20 cellular contexts compared by ENCODE assay signal in the genomic region with DNA sequence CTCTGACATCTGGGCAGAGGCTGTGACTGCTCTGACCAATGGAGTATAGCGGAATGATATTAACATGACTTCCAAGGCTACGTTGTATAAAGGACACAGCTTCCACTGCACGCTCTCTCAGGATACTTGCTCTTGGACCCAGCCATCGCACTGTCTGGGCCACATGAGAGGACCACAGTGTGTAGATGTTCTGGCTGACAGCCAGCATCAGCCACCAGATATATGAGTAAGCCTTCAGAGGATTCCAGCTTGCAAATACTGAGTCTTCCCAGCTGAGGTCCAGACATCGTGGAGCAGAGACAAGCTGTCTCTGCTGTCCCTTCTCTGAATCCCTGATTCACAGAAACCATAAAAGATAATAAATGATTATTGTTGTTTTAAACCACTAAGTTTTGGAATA.
DNase-seq lines count a peak whose midpoint lies in the region; ATAC-seq, FAIRE-seq and TF ChIP-seq lines count a peak whose summit lies in the region.
"Had no signal": no experiment of that assay in that cellular context is flagged by ENCODE, and none has a peak within 500 bp of the region (broad histone marks: within the 10 kb centered on the region; RNA-seq: fewer than 3 reads in every experiment).

No MANE protein-coding gene starts in this region.

- H3K4me3 Mint-ChIP-seq in nephron = no peak overlapping the region
- H3K4me3 Mint-ChIP-seq: nephron progenitor cell had no signal

- FAIRE-seq in bronchial epithelial cell (lab: Jason Lieb, UNC) (peak; percentile 58), GM12892 (lab: Jason Lieb, UNC) (no peak)
- FAIRE-seq: endometrium had no signal

- TF ChIP-seq CTCF in bronchial epithelial cell (IDR thresholded peaks at IDR 0.05; ENCODE audit: insufficient read depth, low read length, severe bottlenecking) = no peak
- no peak for TF ChIP-seq CTCF in nephron (IDR thresholded peaks at IDR 0.05; ENCODE audit: unreplicated experiment in 3 of 3)

- no peak for TF ChIP-seq POLR2A in GM12892 (IDR thresholded peaks at IDR 0.05; ENCODE audit: low read depth, low read length)

- H3K9me3 Mint-ChIP-seq in nephron = peaks cover 3% of the 10 kb centered on the region

- peaks cover 23% of the 10 kb centered on the region for H3K4me1 Mint-ChIP-seq in nephron

- H3K36me3 ChIP-seq in bronchial epithelial cell (ENCODE audit: control insufficient read depth, insufficient read depth, low read length) = no peaks in the 10 kb centered on the region
- H3K36me3 ChIP-seq: BLaER1, prostate gland had no signal

- H3K27ac Mint-ChIP-seq in nephron = peak overlapping the region in 2 of 3 experiments; percentile 6 to 26
- H3K27ac Mint-ChIP-seq: nephron progenitor cell had no signal

- DNase-seq in H4 (ENCODE audit: low spot score) = peak; percentile 11
- peak; percentile 56 for DNase-seq in M059J (ENCODE audit: low read depth)
- DNase-seq in bronchial epithelial cell (ENCODE audit: low read depth) = no peak
- DNase-seq in GM12892 (ENCODE audit: insufficient read length) = no peak
- no peak for DNase-seq in activated T-cell treated with anti-CD3 and anti-CD28 coated beads for 4 hours
- DNase-seq: activated effector memory CD4-positive, alpha-beta T cell treated with Interleukin-2 at 50 U/mL for 16 hours; foreskin melanocyte; kidney glomerular epithelial cell; NCI-H1105 treated with DMSO at 0.1 percent for 48 hours; NCI-H82; nephron progenitor cell; PC-9; stimulated activated CD4-positive, alpha-beta T cell treated with anti-CD3 and anti-CD28 coated beads, Interleukin-4, amount 100 ng/mL, for 24 hours had no signal

- no peaks in the 10 kb centered on the region for H3K27me3 Mint-ChIP-seq in nephron (ENCODE audit: low read depth)

- H3K27me3 ChIP-seq in bronchial epithelial cell (ENCODE audit: control insufficient read depth, insufficient read depth, low read length) = no peaks in the 10 kb centered on the region
- H3K27me3 ChIP-seq: BLaER1 had no signal

- ATAC-seq in HG03045 (IDR thresholded peaks at IDR 0.05; ENCODE audit: unreplicated experiment) = no peak
- ATAC-seq: SK-N-SH treated with all-trans-retinoic acid at 6 μM for 48 hours had no signal

- H3K36me3 Mint-ChIP-seq in nephron (ENCODE audit: low read depth) = no peaks in the 10 kb centered on the region

- H3K4me3 ChIP-seq in bronchial epithelial cell (ENCODE audit: low read depth, low read length) = no peak overlapping the region
- H3K4me3 ChIP-seq: BLaER1, PC-9, prostate gland, skin epidermis had no signal

Comparison
In these comparisons a context has a peak if more than half of its experiments do, and no peak if none do; other contexts are left out.
1. DNase-seq: peak in H4 (single experiment) and M059J (single experiment); none in bronchial epithelial cell (single experiment), GM12892 (single experiment) and activated T-cell treated with anti-CD3 and anti-CD28 coated beads for 4 hours (single experiment).